ENCODE assay signal across 7 cellular contexts in genomic region chr7:150404172-150404784, GRCh38. TPM values are rescaled to one million over a fixed set of nuclear protein-coding genes. Genes with fewer than 3 reads are reported as not detected.
DNase-seq lines count a peak whose midpoint lies in the region; ATAC-seq lines count a peak whose summit lies in the region.

No MANE protein-coding gene starts in this region.

- H3K4me1 ChIP-seq in iPS-15b (ENCODE audit: control insufficient read depth, insufficient read depth, low read length), result peaks cover 55% of the 10 kb centered on the region

- peak overlapping the region; percentile 89 to 92 for H3K4me3 Mint-ChIP-seq in stimulated activated naive B cell treated with anti-CD40 and anti-IgM and Interleukin-4, amounts not matched to agents 10 μg/mL and 1 μg/mL and 100 μg/mL, for 72 hours

- H3K4me3 ChIP-seq in Jurkat, Clone E6-1 (ENCODE audit: low read length), result peak overlapping the region; percentile 80
- peak overlapping the region; percentile 68 for H3K4me3 ChIP-seq in iPS-15b (ENCODE audit: low read depth, low read length)

- peak overlapping the region; percentile 74 for H3K9ac ChIP-seq in iPS-15b (ENCODE audit: low read depth, low read length)

- ATAC-seq in activated naive CD4-positive, alpha-beta T cell treated with anti-CD3 and anti-CD28 coated beads, Interleukin-2, amount 50 U/mL, for 72 hours, result no peak
- ATAC-seq in stimulated activated naive B cell treated with anti-CD40 and anti-IgM and Interleukin-4, amounts not matched to agents 10 μg/mL and 1 μg/mL and 100 μg/mL, for 72 hours (replicated peaks), result no peak
- ATAC-seq in HG02642 (IDR thresholded peaks at IDR 0.05; ENCODE audit: poor library complexity, unreplicated experiment) (no peak), GM19395 (IDR thresholded peaks at IDR 0.05; ENCODE audit: unreplicated experiment) (no peak)

- H3K9me3 ChIP-seq in iPS-15b (ENCODE audit: control insufficient read depth, insufficient read depth, low read length), result no peaks in the 10 kb centered on the region

- no peaks in the 10 kb centered on the region for H3K27me3 Mint-ChIP-seq in stimulated activated naive B cell treated with anti-CD40 and anti-IgM and Interleukin-4, amounts not matched to agents 10 μg/mL and 1 μg/mL and 100 μg/mL, for 72 hours

- H3K36me3 Mint-ChIP-seq in activated naive CD4-positive, alpha-beta T cell treated with anti-CD3 and anti-CD28 coated beads, Interleukin-2, amount 50 U/mL, for 72 hours, result no peaks in the 10 kb centered on the region
- peaks cover 21 to 26% of the 10 kb centered on the region in 2 donors for H3K36me3 Mint-ChIP-seq in stimulated activated naive B cell treated with anti-CD40 and anti-IgM and Interleukin-4, amounts not matched to agents 10 μg/mL and 1 μg/mL and 100 μg/mL, for 72 hours

- peaks cover 61 to 85% of the 10 kb centered on the region in 2 donors for H3K4me1 Mint-ChIP-seq in stimulated activated naive B cell treated with anti-CD40 and anti-IgM and Interleukin-4, amounts not matched to agents 10 μg/mL and 1 μg/mL and 100 μg/mL, for 72 hours

- H3K36me3 ChIP-seq in iPS-15b (ENCODE audit: control insufficient read depth, insufficient read depth, low read length), result peaks cover 8% of the 10 kb centered on the region

- no peak for DNase-seq in Jurkat, Clone E6-1 (ENCODE audit: low read depth, low spot score)
- no peak for DNase-seq in activated naive CD4-positive, alpha-beta T cell treated with anti-CD3 and anti-CD28 coated beads, Interleukin-2, amount 50 U/mL, for 72 hours (ENCODE audit: low spot score in 2 of 2)
- no peak for DNase-seq in stimulated activated naive B cell treated with anti-CD40 and anti-IgM and Interleukin-4, amounts not matched to agents 10 μg/mL and 1 μg/mL and 100 μg/mL, for 72 hours
- DNase-seq in SHP77 treated with DMSO at 0.1 percent for 48 hours (lab: John Stamatoyannopoulos, UW), result no peak

- H3K9me3 Mint-ChIP-seq in activated naive CD4-positive, alpha-beta T cell treated with anti-CD3 and anti-CD28 coated beads, Interleukin-2, amount 50 U/mL, for 72 hours, result no peaks in the 10 kb centered on the region
- no peaks in the 10 kb centered on the region for H3K9me3 Mint-ChIP-seq in stimulated activated naive B cell treated with anti-CD40 and anti-IgM and Interleukin-4, amounts not matched to agents 10 μg/mL and 1 μg/mL and 100 μg/mL, for 72 hours

- peak overlapping the region; percentile 45 to 90 for H3K27ac Mint-ChIP-seq in activated naive CD4-positive, alpha-beta T cell treated with anti-CD3 and anti-CD28 coated beads, Interleukin-2, amount 50 U/mL, for 72 hours
- H3K27ac Mint-ChIP-seq in stimulated activated naive B cell treated with anti-CD40 and anti-IgM and Interleukin-4, amounts not matched to agents 10 μg/mL and 1 μg/mL and 100 μg/mL, for 72 hours, result peak overlapping the region; percentile 96

- no peaks in the 10 kb centered on the region for H3K27me3 ChIP-seq in iPS-15b (ENCODE audit: control insufficient read depth, insufficient read depth, low read length)

RNA-seq across cellular contexts. Expression of gene ZNF775, which starts 25.1 kb away (rescaled TPM):
- 8.2 TPM for polyA plus RNA-seq in Jurkat, Clone E6-1 (2012; ENCODE audit: insufficient read depth, insufficient read length)
- 1 to 10 TPM; 4.4 to 5.0 TPM for total RNA-seq in activated naive CD4-positive, alpha-beta T cell treated with anti-CD3 and anti-CD28 coated beads, Interleukin-2, amount 50 U/mL, for 72 hours

RNA-seq across cellular contexts. Expression of gene REPIN1, which starts 35.7 kb away (rescaled TPM):
- polyA plus RNA-seq in Jurkat, Clone E6-1 (2012; ENCODE audit: insufficient read depth, insufficient read length), result 95.3 TPM
- 10 to 100 TPM; 57.1 to 77.4 TPM for total RNA-seq in activated naive CD4-positive, alpha-beta T cell treated with anti-CD3 and anti-CD28 coated beads, Interleukin-2, amount 50 U/mL, for 72 hours

RNA-seq across cellular contexts. Expression of gene GIMAP8, which starts 46.2 kb away (rescaled TPM):
- polyA plus RNA-seq in Jurkat, Clone E6-1 (2012; ENCODE audit: insufficient read depth, insufficient read length), result 0.21 TPM
- 10 to 100 TPM; 13.5 to 17.7 TPM for total RNA-seq in activated naive CD4-positive, alpha-beta T cell treated with anti-CD3 and anti-CD28 coated beads, Interleukin-2, amount 50 U/mL, for 72 hours
